Comparison of ENCODE assay signal across 1 cellular context in genomic region chr6:148947621-148948444, GRCh38.
TF ChIP-seq lines count a peak whose summit lies in the region.

No MANE protein-coding gene starts in this region.

TF ChIP-seq in HepG2, 621 proteins besides CTCF, POLR2A, EP300 and RAD21 (continued from another document and continues in another):
- TF ChIP-seq ZNF609 (CRISPR knock-in tag; IDR thresholded peaks at IDR 0.05; ENCODE audit: borderline replicate concordance) (no peak), BCL6 (CRISPR knock-in tag; IDR thresholded peaks at IDR 0.05) (no peak), MBNL3 (CRISPR knock-in tag; conservative IDR thresholded peaks at IDR 0.05) (no peak), DNMT3B (CRISPR knock-in tag; conservative IDR thresholded peaks at IDR 0.05) (no peak), THRA (CRISPR knock-in tag; IDR thresholded peaks at IDR 0.05; ENCODE audit: borderline replicate concordance) (peak; percentile 36; the same call in 1 of the 2 replicates), ZSCAN9 (CRISPR knock-in tag; IDR thresholded peaks at IDR 0.05; ENCODE audit: borderline replicate concordance) (0 out of 2 replicates have a peak, but pooled peaks have one; percentile 52), ZFX (CRISPR knock-in tag; IDR thresholded peaks at IDR 0.05; ENCODE audit: low read depth) (peak; percentile 41; the same call in 1 of the 2 replicates), YEATS4 (CRISPR knock-in tag; IDR thresholded peaks at IDR 0.05; ENCODE audit: borderline replicate concordance) (no peak), RBAK (CRISPR knock-in tag; IDR thresholded peaks at IDR 0.05) (no peak), BRCA1 (CRISPR knock-in tag; IDR thresholded peaks at IDR 0.05) (0 out of 2 replicates have a peak, but pooled peaks have one; percentile 52), HOXA3 (CRISPR knock-in tag; IDR thresholded peaks at IDR 0.05) (peak; percentile 38; the same call in 1 of the 2 replicates), SRSF1 (optimal IDR thresholded peaks at IDR 0.05; ENCODE audit: low read depth, low read length) (no peak), KDM5B (CRISPR knock-in tag; IDR thresholded peaks at IDR 0.05; ENCODE audit: borderline replicate concordance) (no peak), NRL (CRISPR knock-in tag; IDR thresholded peaks at IDR 0.05; ENCODE audit: borderline replicate concordance) (no peak), SALL2 (CRISPR knock-in tag; IDR thresholded peaks at IDR 0.05) (0 out of 2 replicates have a peak, but pooled peaks have one; percentile 44), SRY (CRISPR knock-in tag; IDR thresholded peaks at IDR 0.05) (no peak), TARDBP (CRISPR knock-in tag; IDR thresholded peaks at IDR 0.05) (no peak), TFDP2 (CRISPR knock-in tag; IDR thresholded peaks at IDR 0.05) (no peak), ZNF547 (CRISPR knock-in tag; IDR thresholded peaks at IDR 0.05) (peak; percentile 51; the same call in 1 of the 2 replicates), MYC (CRISPR knock-in tag; IDR thresholded peaks at IDR 0.05; ENCODE audit: borderline replicate concordance) (no peak), HIVEP1 (CRISPR knock-in tag; IDR thresholded peaks at IDR 0.05) (no peak), TRIM24 (CRISPR knock-in tag; IDR thresholded peaks at IDR 0.05) (no peak), ZNF33B (CRISPR knock-in tag; IDR thresholded peaks at IDR 0.05) (0 out of 2 replicates have a peak, but pooled peaks have one; percentile 48), RFXAP (CRISPR knock-in tag; IDR thresholded peaks at IDR 0.05; ENCODE audit: borderline replicate concordance) (peak; percentile 25; the same call in 1 of the 2 replicates), ZNF124 (CRISPR knock-in tag; IDR thresholded peaks at IDR 0.05) (no peak), TEAD2 (CRISPR knock-in tag; IDR thresholded peaks at IDR 0.05) (no peak), NONO (IDR thresholded peaks at IDR 0.05) (no peak), NONO (CRISPR knock-in tag; conservative IDR thresholded peaks at IDR 0.05) (peak; percentile 24; the same call in 1 of the 2 replicates), ELF3 (CRISPR knock-in tag; IDR thresholded peaks at IDR 0.05) (peak; percentile 29; the same call in 1 of the 2 replicates), KDM2A (CRISPR knock-in tag; IDR thresholded peaks at IDR 0.05; ENCODE audit: borderline replicate concordance, low read depth) (peak; percentile 55; the same call in 1 of the 2 replicates), PPARG (CRISPR knock-in tag; conservative IDR thresholded peaks at IDR 0.05) (0 out of 2 replicates have a peak, but pooled peaks have one; percentile 22), KLF11 (CRISPR knock-in tag; IDR thresholded peaks at IDR 0.05) (no peak), SMC3 (IDR thresholded peaks at IDR 0.05; ENCODE audit: low read length) (peak; percentile 95), NFKBIZ (CRISPR knock-in tag; IDR thresholded peaks at IDR 0.05) (peak; percentile 52; the same call in 1 of the 2 replicates)
- TF ChIP-seq, protein P1, sequence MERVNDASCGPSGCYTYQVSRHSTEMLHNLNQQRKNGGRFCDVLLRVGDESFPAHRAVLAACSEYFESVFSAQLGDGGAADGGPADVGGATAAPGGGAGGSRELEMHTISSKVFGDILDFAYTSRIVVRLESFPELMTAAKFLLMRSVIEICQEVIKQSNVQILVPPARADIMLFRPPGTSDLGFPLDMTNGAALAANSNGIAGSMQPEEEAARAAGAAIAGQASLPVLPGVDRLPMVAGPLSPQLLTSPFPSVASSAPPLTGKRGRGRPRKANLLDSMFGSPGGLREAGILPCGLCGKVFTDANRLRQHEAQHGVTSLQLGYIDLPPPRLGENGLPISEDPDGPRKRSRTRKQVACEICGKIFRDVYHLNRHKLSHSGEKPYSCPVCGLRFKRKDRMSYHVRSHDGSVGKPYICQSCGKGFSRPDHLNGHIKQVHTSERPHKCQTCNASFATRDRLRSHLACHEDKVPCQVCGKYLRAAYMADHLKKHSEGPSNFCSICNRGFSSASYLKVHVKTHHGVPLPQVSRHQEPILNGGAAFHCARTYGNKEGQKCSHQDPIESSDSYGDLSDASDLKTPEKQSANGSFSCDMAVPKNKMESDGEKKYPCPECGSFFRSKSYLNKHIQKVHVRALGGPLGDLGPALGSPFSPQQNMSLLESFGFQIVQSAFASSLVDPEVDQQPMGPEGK (CRISPR knock-in tag; IDR thresholded peaks at IDR 0.05), result no peak
- TF ChIP-seq, protein P2, sequence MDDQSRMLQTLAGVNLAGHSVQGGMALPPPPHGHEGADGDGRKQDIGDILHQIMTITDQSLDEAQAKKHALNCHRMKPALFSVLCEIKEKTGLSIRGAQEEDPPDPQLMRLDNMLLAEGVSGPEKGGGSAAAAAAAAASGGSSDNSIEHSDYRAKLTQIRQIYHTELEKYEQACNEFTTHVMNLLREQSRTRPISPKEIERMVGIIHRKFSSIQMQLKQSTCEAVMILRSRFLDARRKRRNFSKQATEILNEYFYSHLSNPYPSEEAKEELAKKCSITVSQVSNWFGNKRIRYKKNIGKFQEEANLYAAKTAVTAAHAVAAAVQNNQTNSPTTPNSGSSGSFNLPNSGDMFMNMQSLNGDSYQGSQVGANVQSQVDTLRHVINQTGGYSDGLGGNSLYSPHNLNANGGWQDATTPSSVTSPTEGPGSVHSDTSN (CRISPR knock-in tag; IDR thresholded peaks at IDR 0.05; ENCODE audit: borderline replicate concordance), result no peak
- TF ChIP-seq, protein P3, sequence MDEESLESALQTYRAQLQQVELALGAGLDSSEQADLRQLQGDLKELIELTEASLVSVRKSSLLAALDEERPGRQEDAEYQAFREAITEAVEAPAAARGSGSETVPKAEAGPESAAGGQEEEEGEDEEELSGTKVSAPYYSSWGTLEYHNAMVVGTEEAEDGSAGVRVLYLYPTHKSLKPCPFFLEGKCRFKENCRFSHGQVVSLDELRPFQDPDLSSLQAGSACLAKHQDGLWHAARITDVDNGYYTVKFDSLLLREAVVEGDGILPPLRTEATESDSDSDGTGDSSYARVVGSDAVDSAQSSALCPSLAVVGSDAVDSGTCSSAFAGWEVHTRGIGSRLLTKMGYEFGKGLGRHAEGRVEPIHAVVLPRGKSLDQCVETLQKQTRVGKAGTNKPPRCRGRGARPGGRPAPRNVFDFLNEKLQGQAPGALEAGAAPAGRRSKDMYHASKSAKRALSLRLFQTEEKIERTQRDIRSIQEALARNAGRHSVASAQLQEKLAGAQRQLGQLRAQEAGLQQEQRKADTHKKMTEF (CRISPR knock-in tag; IDR thresholded peaks at IDR 0.05), result 0 out of 2 replicates have a peak, but pooled peaks have one; percentile 26
- TF ChIP-seq, protein P4, sequence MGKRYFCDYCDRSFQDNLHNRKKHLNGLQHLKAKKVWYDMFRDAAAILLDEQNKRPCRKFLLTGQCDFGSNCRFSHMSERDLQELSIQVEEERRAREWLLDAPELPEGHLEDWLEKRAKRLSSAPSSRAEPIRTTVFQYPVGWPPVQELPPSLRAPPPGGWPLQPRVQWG (CRISPR knock-in tag; IDR thresholded peaks at IDR 0.05; ENCODE audit: borderline replicate concordance, low read depth), result no peak
- TF ChIP-seq, protein P5, sequence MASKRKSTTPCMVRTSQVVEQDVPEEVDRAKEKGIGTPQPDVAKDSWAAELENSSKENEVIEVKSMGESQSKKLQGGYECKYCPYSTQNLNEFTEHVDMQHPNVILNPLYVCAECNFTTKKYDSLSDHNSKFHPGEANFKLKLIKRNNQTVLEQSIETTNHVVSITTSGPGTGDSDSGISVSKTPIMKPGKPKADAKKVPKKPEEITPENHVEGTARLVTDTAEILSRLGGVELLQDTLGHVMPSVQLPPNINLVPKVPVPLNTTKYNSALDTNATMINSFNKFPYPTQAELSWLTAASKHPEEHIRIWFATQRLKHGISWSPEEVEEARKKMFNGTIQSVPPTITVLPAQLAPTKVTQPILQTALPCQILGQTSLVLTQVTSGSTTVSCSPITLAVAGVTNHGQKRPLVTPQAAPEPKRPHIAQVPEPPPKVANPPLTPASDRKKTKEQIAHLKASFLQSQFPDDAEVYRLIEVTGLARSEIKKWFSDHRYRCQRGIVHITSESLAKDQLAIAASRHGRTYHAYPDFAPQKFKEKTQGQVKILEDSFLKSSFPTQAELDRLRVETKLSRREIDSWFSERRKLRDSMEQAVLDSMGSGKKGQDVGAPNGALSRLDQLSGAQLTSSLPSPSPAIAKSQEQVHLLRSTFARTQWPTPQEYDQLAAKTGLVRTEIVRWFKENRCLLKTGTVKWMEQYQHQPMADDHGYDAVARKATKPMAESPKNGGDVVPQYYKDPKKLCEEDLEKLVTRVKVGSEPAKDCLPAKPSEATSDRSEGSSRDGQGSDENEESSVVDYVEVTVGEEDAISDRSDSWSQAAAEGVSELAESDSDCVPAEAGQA (IDR thresholded peaks at IDR 0.05; ENCODE audit: low read depth), result no peak
- TF ChIP-seq, protein P5 (CRISPR knock-in tag; IDR thresholded peaks at IDR 0.05; ENCODE audit: borderline replicate concordance), result no peak
- TF ChIP-seq, protein P6, sequence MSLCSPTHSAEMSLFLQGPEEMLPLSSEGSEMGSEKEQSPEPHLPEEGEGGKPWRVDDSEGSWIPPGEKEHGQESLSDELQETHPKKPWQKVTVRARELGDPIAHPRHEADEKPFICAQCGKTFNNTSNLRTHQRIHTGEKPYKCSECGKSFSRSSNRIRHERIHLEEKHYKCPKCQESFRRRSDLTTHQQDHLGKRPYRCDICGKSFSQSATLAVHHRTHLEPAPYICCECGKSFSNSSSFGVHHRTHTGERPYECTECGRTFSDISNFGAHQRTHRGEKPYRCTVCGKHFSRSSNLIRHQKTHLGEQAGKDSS (CRISPR knock-in tag; IDR thresholded peaks at IDR 0.05; ENCODE audit: borderline replicate concordance, low read depth), result no peak
